In the genomic region with DNA sequence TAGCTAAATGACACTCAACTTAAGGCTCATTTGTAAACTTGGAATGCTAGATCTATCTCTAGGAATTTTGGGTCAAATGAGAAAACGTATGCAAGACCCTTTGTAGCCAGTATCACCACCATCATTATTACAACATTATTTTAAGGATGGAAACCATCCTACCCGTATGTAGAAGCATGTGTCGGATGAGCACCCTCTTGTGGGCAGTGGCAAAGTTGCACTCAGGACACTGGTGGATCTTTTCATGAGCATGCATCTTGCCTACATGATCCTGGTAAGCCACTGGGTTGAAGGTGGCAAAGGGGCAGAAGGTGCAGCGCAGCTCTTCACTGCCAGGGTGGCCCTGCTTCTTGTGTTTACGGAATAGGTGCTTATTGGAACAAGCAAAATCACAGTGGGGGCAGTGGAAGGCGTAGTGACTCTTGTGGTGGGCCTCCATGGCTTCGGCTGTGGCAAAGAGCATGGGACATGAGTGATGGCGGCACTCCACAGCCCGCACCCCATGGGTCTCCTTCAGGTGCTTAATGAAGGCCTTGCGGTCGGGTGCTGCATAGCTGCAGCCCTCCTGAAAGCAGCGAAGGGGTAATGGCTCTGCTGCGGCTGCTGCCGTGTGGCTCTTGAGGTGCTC, we compare ENCODE assay signal across 1 cellular context.
TF ChIP-seq lines count a peak whose summit lies in the region.

No MANE protein-coding gene starts in this region.

TF ChIP-seq in GM12878, 131 proteins besides CTCF, POLR2A, EP300 and RAD21:
- TF ChIP-seq BRCA1 (IDR thresholded peaks at IDR 0.05; ENCODE audit: low read depth, low read length) = no peak
- peak; percentile 67 for TF ChIP-seq SMC3 (IDR thresholded peaks at IDR 0.05; ENCODE audit: borderline replicate concordance, low read length)
- TF ChIP-seq, protein P1, sequence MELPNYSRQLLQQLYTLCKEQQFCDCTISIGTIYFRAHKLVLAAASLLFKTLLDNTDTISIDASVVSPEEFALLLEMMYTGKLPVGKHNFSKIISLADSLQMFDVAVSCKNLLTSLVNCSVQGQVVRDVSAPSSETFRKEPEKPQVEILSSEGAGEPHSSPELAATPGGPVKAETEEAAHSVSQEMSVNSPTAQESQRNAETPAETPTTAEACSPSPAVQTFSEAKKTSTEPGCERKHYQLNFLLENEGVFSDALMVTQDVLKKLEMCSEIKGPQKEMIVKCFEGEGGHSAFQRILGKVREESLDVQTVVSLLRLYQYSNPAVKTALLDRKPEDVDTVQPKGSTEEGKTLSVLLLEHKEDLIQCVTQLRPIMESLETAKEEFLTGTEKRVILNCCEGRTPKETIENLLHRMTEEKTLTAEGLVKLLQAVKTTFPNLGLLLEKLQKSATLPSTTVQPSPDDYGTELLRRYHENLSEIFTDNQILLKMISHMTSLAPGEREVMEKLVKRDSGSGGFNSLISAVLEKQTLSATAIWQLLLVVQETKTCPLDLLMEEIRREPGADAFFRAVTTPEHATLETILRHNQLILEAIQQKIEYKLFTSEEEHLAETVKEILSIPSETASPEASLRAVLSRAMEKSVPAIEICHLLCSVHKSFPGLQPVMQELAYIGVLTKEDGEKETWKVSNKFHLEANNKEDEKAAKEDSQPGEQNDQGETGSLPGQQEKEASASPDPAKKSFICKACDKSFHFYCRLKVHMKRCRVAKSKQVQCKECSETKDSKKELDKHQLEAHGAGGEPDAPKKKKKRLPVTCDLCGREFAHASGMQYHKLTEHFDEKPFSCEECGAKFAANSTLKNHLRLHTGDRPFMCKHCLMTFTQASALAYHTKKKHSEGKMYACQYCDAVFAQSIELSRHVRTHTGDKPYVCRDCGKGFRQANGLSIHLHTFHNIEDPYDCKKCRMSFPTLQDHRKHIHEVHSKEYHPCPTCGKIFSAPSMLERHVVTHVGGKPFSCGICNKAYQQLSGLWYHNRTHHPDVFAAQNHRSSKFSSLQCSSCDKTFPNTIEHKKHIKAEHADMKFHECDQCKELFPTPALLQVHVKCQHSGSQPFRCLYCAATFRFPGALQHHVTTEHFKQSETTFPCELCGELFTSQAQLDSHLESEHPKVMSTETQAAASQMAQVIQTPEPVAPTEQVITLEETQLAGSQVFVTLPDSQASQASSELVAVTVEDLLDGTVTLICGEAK (IDR thresholded peaks at IDR 0.05; ENCODE audit: borderline replicate concordance) = no peak
- no peak for TF ChIP-seq DPF2 (IDR thresholded peaks at IDR 0.05)
- no peak for TF ChIP-seq MTA3 (IDR thresholded peaks at IDR 0.05; ENCODE audit: borderline replicate concordance, low read length)
- 0 out of 2 replicates have a peak, but pooled peaks have one; percentile 42 for TF ChIP-seq YY1 (IDR thresholded peaks at IDR 0.05; ENCODE audit: low read depth, low read length)
- TF ChIP-seq SMAD1 (IDR thresholded peaks at IDR 0.05; ENCODE audit: low read depth, partially characterized antibody) = no peak
- no peak for TF ChIP-seq SIN3A (IDR thresholded peaks at IDR 0.05; ENCODE audit: low read depth, low read length)
- TF ChIP-seq HDAC6 (IDR thresholded peaks at IDR 0.05; ENCODE audit: unreplicated experiment) = no peak
- TF ChIP-seq, protein P2, sequence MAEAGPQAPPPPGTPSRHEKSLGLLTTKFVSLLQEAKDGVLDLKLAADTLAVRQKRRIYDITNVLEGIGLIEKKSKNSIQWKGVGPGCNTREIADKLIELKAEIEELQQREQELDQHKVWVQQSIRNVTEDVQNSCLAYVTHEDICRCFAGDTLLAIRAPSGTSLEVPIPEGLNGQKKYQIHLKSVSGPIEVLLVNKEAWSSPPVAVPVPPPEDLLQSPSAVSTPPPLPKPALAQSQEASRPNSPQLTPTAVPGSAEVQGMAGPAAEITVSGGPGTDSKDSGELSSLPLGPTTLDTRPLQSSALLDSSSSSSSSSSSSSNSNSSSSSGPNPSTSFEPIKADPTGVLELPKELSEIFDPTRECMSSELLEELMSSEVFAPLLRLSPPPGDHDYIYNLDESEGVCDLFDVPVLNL (IDR thresholded peaks at IDR 0.05; ENCODE audit: low read depth, low read length) = no peak
- TF ChIP-seq NFIC (IDR thresholded peaks at IDR 0.05; ENCODE audit: low read depth, low read length) = no peak
- TF ChIP-seq, protein P3, sequence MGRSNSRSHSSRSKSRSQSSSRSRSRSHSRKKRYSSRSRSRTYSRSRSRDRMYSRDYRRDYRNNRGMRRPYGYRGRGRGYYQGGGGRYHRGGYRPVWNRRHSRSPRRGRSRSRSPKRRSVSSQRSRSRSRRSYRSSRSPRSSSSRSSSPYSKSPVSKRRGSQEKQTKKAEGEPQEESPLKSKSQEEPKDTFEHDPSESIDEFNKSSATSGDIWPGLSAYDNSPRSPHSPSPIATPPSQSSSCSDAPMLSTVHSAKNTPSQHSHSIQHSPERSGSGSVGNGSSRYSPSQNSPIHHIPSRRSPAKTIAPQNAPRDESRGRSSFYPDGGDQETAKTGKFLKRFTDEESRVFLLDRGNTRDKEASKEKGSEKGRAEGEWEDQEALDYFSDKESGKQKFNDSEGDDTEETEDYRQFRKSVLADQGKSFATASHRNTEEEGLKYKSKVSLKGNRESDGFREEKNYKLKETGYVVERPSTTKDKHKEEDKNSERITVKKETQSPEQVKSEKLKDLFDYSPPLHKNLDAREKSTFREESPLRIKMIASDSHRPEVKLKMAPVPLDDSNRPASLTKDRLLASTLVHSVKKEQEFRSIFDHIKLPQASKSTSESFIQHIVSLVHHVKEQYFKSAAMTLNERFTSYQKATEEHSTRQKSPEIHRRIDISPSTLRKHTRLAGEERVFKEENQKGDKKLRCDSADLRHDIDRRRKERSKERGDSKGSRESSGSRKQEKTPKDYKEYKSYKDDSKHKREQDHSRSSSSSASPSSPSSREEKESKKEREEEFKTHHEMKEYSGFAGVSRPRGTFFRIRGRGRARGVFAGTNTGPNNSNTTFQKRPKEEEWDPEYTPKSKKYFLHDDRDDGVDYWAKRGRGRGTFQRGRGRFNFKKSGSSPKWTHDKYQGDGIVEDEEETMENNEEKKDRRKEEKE (IDR thresholded peaks at IDR 0.05) = no peak
- no peak for TF ChIP-seq POLR2AphosphoS5 (IDR thresholded peaks at IDR 0.05; ENCODE audit: low read length)
- no peak for TF ChIP-seq ZBED1 (IDR thresholded peaks at IDR 0.05; ENCODE audit: borderline replicate concordance)
- no peak for TF ChIP-seq BHLHE40 (IDR thresholded peaks at IDR 0.05; ENCODE audit: borderline replicate concordance in 1 of 2, low read depth in 2 of 2, low read length in 1 of 2)
- 0 out of 3 replicates have a peak, but pooled peaks have one; percentile 19 for TF ChIP-seq POU2F2 (IDR thresholded peaks at IDR 0.05; ENCODE audit: borderline replicate concordance, low read depth, low read length)
- TF ChIP-seq SREBF1 (IDR thresholded peaks at IDR 0.05; ENCODE audit: low read length) = no peak
